In genomic region chr19:799076-799881, GRCh38 we compare ENCODE assay signal across 6 cellular contexts. TPM values are rescaled to one million over a fixed set of nuclear protein-coding genes. Genes with fewer than 3 reads are reported as not detected.
DNase-seq lines count a peak whose midpoint lies in the region; ATAC-seq and TF ChIP-seq lines count a peak whose summit lies in the region.

No MANE protein-coding gene starts in this region.

- H3K4me3 ChIP-seq in heart right ventricle (peak overlapping the region; percentile 61 to 95 (median 86)), upper lobe of right lung (peak overlapping the region; percentile 83)

- ATAC-seq in heart right ventricle (no peak), upper lobe of right lung (no peak), GM18907 (IDR thresholded peaks at IDR 0.05; ENCODE audit: unreplicated experiment) (no peak), HG03108 (IDR thresholded peaks at IDR 0.05; ENCODE audit: unreplicated experiment) (no peak)

- H3K27ac ChIP-seq in heart right ventricle = peak overlapping the region; percentile 9 to 100 (median 98)
- peak overlapping the region; percentile 85 for H3K27ac ChIP-seq in upper lobe of right lung

- H3K36me3 ChIP-seq in ES-I3 (ENCODE audit: insufficient read depth, low read length) (peaks cover 11% of the 10 kb centered on the region), heart right ventricle (peaks cover 0 to 61% (median 3%) of the 10 kb centered on the region in 9 donors), upper lobe of right lung (peaks cover 44% of the 10 kb centered on the region)

- H3K9me3 ChIP-seq in ES-I3 (ENCODE audit: control insufficient read depth, insufficient read depth, low read length) (no peaks in the 10 kb centered on the region), heart right ventricle (no peaks in the 10 kb centered on the region), upper lobe of right lung (no peaks in the 10 kb centered on the region)

- H3K27me3 ChIP-seq in heart right ventricle (no peaks in the 10 kb centered on the region), upper lobe of right lung (no peaks in the 10 kb centered on the region)

- in situ Hi-C loops in SK-MEL-5 (cut with HindIII; ENCODE audit: low pct_unique_long_range_greater_than_20kb, low sequenced_read_pairs) = no loop called here

- peak overlapping the region; percentile 93 for H3K9ac ChIP-seq in ES-I3 (ENCODE audit: low read depth, low read length)

- DNase-seq in SK-MEL-5 (ENCODE audit: low read depth, low spot score) = peak; percentile 38
- no peak for DNase-seq in heart right ventricle
- DNase-seq in upper lobe of right lung = no peak

- WGBS in heart right ventricle, 2 donors = 6 to 8% methylated on average over 28 of the region's 28 CpGs

- TF ChIP-seq CTCF in heart right ventricle (IDR thresholded peaks at IDR 0.05) (peak in 2 of 9 donors; percentile 3 to 24), upper lobe of right lung (IDR thresholded peaks at IDR 0.05) (no peak)

- H3K4me1 ChIP-seq in ES-I3 (ENCODE audit: insufficient read depth, low read length) (peaks cover 9% of the 10 kb centered on the region), heart right ventricle (peaks cover 47 to 72% (median 67%) of the 10 kb centered on the region in 9 donors), upper lobe of right lung (peaks cover 55% of the 10 kb centered on the region)

- intact Hi-C loops in heart right ventricle (cut with DNase I) (loop anchor here in 2 of 10 donors (5.0 to 10.0 kb wide), 2 partner anchors 56 to 292 kb away; partner anchors contain the start of genes CFD (in 1 of the 2), ELANE (in 1 of the 2) and TPGS1 (in 1 of the 2)), upper lobe of right lung (cut with DNase I) (no loop called here)

RNA-seq across cellular contexts. Expression of gene PTBP1, which starts 2.0 kb away (rescaled TPM):
- 124 and 140 TPM in 2 replicates for total RNA-seq in SK-MEL-5 (2014; rRNA removed; shearing (Covaris generic))
- polyA plus RNA-seq in SK-MEL-5 (2015; cell fraction: cytosol; rRNA removed) = 288 and 361 TPM in 2 replicates
- polyA plus RNA-seq in SK-MEL-5 (2015; cell fraction: nucleus; rRNA removed) = 430 and 441 TPM in 2 replicates
- total RNA-seq in heart right ventricle = 100 to 1,000 TPM in 1 of 10 donors, 10 to 100 TPM in 9; 46.2 to 106 (median 56.8) TPM
- polyA plus RNA-seq in heart right ventricle = 10 to 100 TPM; 48.2 to 74.3 TPM
- 245 TPM for total RNA-seq in upper lobe of right lung

RNA-seq across cellular contexts. Expression of gene PLPPR3, which starts 22.5 kb away (rescaled TPM):
- 1.4 and 1.8 TPM in 2 replicates for total RNA-seq in SK-MEL-5 (2014; rRNA removed; shearing (Covaris generic))
- polyA plus RNA-seq in SK-MEL-5 (2015; cell fraction: cytosol; rRNA removed) = 1.2 and 2.7 TPM in 2 replicates
- 0.12 and 0.66 TPM in 2 replicates for polyA plus RNA-seq in SK-MEL-5 (2015; cell fraction: nucleus; rRNA removed)
- total RNA-seq in heart right ventricle (not detected), upper lobe of right lung (0.46 TPM)
- not detected for polyA plus RNA-seq in heart right ventricle

RNA-seq across cellular contexts. Expression of gene AZU1, which starts 28.4 kb away (rescaled TPM):
- not detected in 2 replicates for total RNA-seq in SK-MEL-5 (2014; rRNA removed; shearing (Covaris generic))
- not detected in 2 replicates for polyA plus RNA-seq in SK-MEL-5 (2015; cell fraction: cytosol; rRNA removed)
- not detected in 2 replicates for polyA plus RNA-seq in SK-MEL-5 (2015; cell fraction: nucleus; rRNA removed)
- total RNA-seq in heart right ventricle (1 to 10 TPM in 1 of 10 donors, not detected in 9; 1.7 TPM), upper lobe of right lung (0.75 TPM)
- polyA plus RNA-seq in heart right ventricle = under 1 TPM in 1 of 2 donors, not detected in 1; 0.06 TPM

RNA-seq across cellular contexts. Expression of gene PRTN3, which starts 41.5 kb away (rescaled TPM):
- not detected in 2 replicates for total RNA-seq in SK-MEL-5 (2014; rRNA removed; shearing (Covaris generic))
- not detected in 2 replicates for polyA plus RNA-seq in SK-MEL-5 (2015; cell fraction: cytosol; rRNA removed)
- not detected in 2 replicates for polyA plus RNA-seq in SK-MEL-5 (2015; cell fraction: nucleus; rRNA removed)
- total RNA-seq in heart right ventricle = not detected
- under 1 TPM in 1 of 2 donors, not detected in 1; 0.12 TPM for polyA plus RNA-seq in heart right ventricle
- total RNA-seq in upper lobe of right lung = not detected

RNA-seq across cellular contexts. Expression of gene MISP, which starts 48.4 kb away (rescaled TPM):
- not detected in 2 replicates for total RNA-seq in SK-MEL-5 (2014; rRNA removed; shearing (Covaris generic))
- polyA plus RNA-seq in SK-MEL-5 (2015; cell fraction: cytosol; rRNA removed) = not detected in 2 replicates
- polyA plus RNA-seq in SK-MEL-5 (2015; cell fraction: nucleus; rRNA removed) = not detected in 2 replicates
- total RNA-seq in heart right ventricle (not detected), upper lobe of right lung (15.9 TPM)
- polyA plus RNA-seq in heart right ventricle = under 1 TPM in 1 of 2 donors, not detected in 1; 0.01 TPM
